In genomic region chr2:218745160-218745558, GRCh38 we compare ENCODE assay signal across 11 cellular contexts. TPM values are rescaled to one million over a fixed set of nuclear protein-coding genes. Genes with fewer than 3 reads are reported as not detected.
A peak's percentile ranks its signal among the peaks of the same experiment; 100 is the strongest.
DNase-seq lines count a peak whose midpoint lies in the region; ATAC-seq and TF ChIP-seq lines count a peak whose summit lies in the region.
"Had no signal": no experiment of that assay in that cellular context is flagged by ENCODE, and none has a peak within 500 bp of the region (broad histone marks: within the 10 kb centered on the region; RNA-seq: fewer than 3 reads in every experiment).

No MANE protein-coding gene starts in this region.

- H3K27me3 Mint-ChIP-seq in chondrocyte (ENCODE audit: low read depth): no peaks in the 10 kb centered on the region
- H3K27me3 Mint-ChIP-seq in naive thymus-derived CD4-positive, alpha-beta T cell: no peaks in the 10 kb centered on the region

- DNase-seq in EH (ENCODE audit: low read depth): peak; percentile 6
- DNase-seq in NOMO-1 (lab: John Stamatoyannopoulos, UW; ENCODE audit: unreplicated experiment in 2 of 2): peak; percentile 77 to 88
- DNase-seq in chondrocyte (ENCODE audit: low spot score): no peak
- DNase-seq in naive thymus-derived CD4-positive, alpha-beta T cell: no peak
- DNase-seq in NCI-H345 treated with DMSO at 0.1 percent for 48 hours (lab: John Stamatoyannopoulos, UW; ENCODE audit: unreplicated experiment): no peak
- no peak for DNase-seq in colonic mucosa
- no peak for DNase-seq in NCI-H2107 treated with DMSO at 0.1 percent for 48 hours (lab: John Stamatoyannopoulos, UW; ENCODE audit: unreplicated experiment)
- DNase-seq: CD8-positive, alpha-beta T cell; NCI-H146; ovary had no signal

- H3K27ac ChIP-seq in naive thymus-derived CD4-positive, alpha-beta T cell (ENCODE audit: low read depth, low read length): no peak overlapping the region
- no peak overlapping the region for H3K27ac ChIP-seq in colonic mucosa
- H3K27ac ChIP-seq: ovary had no signal

- CTCF ChIA-PET in naive thymus-derived CD4-positive, alpha-beta T cell (lab: Charles Lee): no interaction called here

- peaks cover 5 to 63% (median 20%) of the 10 kb centered on the region in 3 experiments for H3K36me3 ChIP-seq in naive thymus-derived CD4-positive, alpha-beta T cell (ENCODE audit: control insufficient read depth in 2 of 3, insufficient read depth in 3 of 3, low read length in 3 of 3)
- H3K36me3 ChIP-seq in colonic mucosa: no peaks in the 10 kb centered on the region
- H3K36me3 ChIP-seq: ovary had no signal

- H3K4me1 Mint-ChIP-seq in chondrocyte (ENCODE audit: low read depth): peaks cover 14% of the 10 kb centered on the region
- H3K4me1 Mint-ChIP-seq in naive thymus-derived CD4-positive, alpha-beta T cell: peaks cover 0 to 6% (median 0%) of the 10 kb centered on the region in 7 donors

- POLR2A ChIA-PET in naive thymus-derived CD4-positive, alpha-beta T cell (lab: Charles Lee): no interaction called here

- ATAC-seq in naive thymus-derived CD4-positive, alpha-beta T cell: peak; percentile 82
- ATAC-seq in GM18519 (IDR thresholded peaks at IDR 0.05; ENCODE audit: low FRiP score, unreplicated experiment): no peak
- ATAC-seq: CD8-positive, alpha-beta T cell had no signal

- H3K4me1 ChIP-seq in naive thymus-derived CD4-positive, alpha-beta T cell (ENCODE audit: control insufficient read depth in 2 of 2, insufficient read depth in 2 of 2, low read length in 2 of 2): no peaks in the 10 kb centered on the region
- no peaks in the 10 kb centered on the region for H3K4me1 ChIP-seq in colonic mucosa

- H3K4me3 Mint-ChIP-seq in chondrocyte (ENCODE audit: unreplicated experiment): no peak overlapping the region
- no peak overlapping the region for H3K4me3 Mint-ChIP-seq in naive thymus-derived CD4-positive, alpha-beta T cell
- H3K4me3 Mint-ChIP-seq: CD8-positive, alpha-beta T cell had no signal

- no peaks in the 10 kb centered on the region for H3K9me3 Mint-ChIP-seq in chondrocyte (ENCODE audit: low read depth)
- no peaks in the 10 kb centered on the region for H3K9me3 Mint-ChIP-seq in naive thymus-derived CD4-positive, alpha-beta T cell
- H3K9me3 Mint-ChIP-seq: CD8-positive, alpha-beta T cell had no signal

- peaks cover 47% of the 10 kb centered on the region for H3K36me3 Mint-ChIP-seq in chondrocyte (ENCODE audit: low read depth)
- peaks cover 15 to 75% (median 46%) of the 10 kb centered on the region in 5 donors for H3K36me3 Mint-ChIP-seq in naive thymus-derived CD4-positive, alpha-beta T cell

- H3K27me3 ChIP-seq in naive thymus-derived CD4-positive, alpha-beta T cell (ENCODE audit: control insufficient read depth in 2 of 2, insufficient read depth in 2 of 2, low read length in 2 of 2): no peaks in the 10 kb centered on the region
- no peaks in the 10 kb centered on the region for H3K27me3 ChIP-seq in colonic mucosa
- H3K27me3 ChIP-seq: ovary had no signal

- H3K9me3 ChIP-seq in naive thymus-derived CD4-positive, alpha-beta T cell (ENCODE audit: control insufficient read depth in 2 of 3, low read length in 3 of 3): no peaks in the 10 kb centered on the region
- no peaks in the 10 kb centered on the region for H3K9me3 ChIP-seq in colonic mucosa
- H3K9me3 ChIP-seq: ovary had no signal

- H3K4me3 ChIP-seq in naive thymus-derived CD4-positive, alpha-beta T cell (ENCODE audit: low read length): no peak overlapping the region
- H3K4me3 ChIP-seq in colonic mucosa: no peak overlapping the region
- H3K4me3 ChIP-seq: ovary had no signal

- H3K27ac Mint-ChIP-seq in chondrocyte (ENCODE audit: unreplicated experiment): peak overlapping the region; percentile 45
- H3K27ac Mint-ChIP-seq in naive thymus-derived CD4-positive, alpha-beta T cell: no peak overlapping the region
- H3K27ac Mint-ChIP-seq: CD8-positive, alpha-beta T cell had no signal

- H3K9ac ChIP-seq in colonic mucosa (ENCODE audit: low read depth in 2 of 2, low read length in 2 of 2): no peak overlapping the region

- intact Hi-C loops in naive thymus-derived CD4-positive, alpha-beta T cell (cut with micrococcal nuclease): no loop called here
- intact Hi-C loops in colonic mucosa (cut with DNase I): no loop called here

- no peak for TF ChIP-seq CTCF in chondrocyte (IDR thresholded peaks at IDR 0.05)
- TF ChIP-seq CTCF in colonic mucosa (IDR thresholded peaks at IDR 0.05): no peak

RNA-seq across cellular contexts. Expression of gene TTLL4, which starts 34.5 kb away (rescaled TPM):
- 20.3 to 21.3 TPM (median 20.7 TPM) in 3 replicates for total RNA-seq in chondrocyte
- 10 to 100 TPM; 18.7 to 35.8 (median 21.2) TPM for total RNA-seq in naive thymus-derived CD4-positive, alpha-beta T cell
- 1 to 10 TPM; 3.6 to 9.8 TPM for polyA plus RNA-seq in naive thymus-derived CD4-positive, alpha-beta T cell
- 10 to 100 TPM; 27.5 to 36.7 TPM for total RNA-seq in colonic mucosa

RNA-seq across cellular contexts. Expression of gene CYP27A1, which starts 36.8 kb away (rescaled TPM):
- 1.7 to 5.2 TPM (median 4.7 TPM) in 3 replicates for total RNA-seq in chondrocyte
- total RNA-seq in naive thymus-derived CD4-positive, alpha-beta T cell: 10 to 100 TPM in 1 of 5 experiments, 1 to 10 TPM in 3, under 1 TPM in 1; 0.19 to 10.6 (median 3.9) TPM
- polyA plus RNA-seq in naive thymus-derived CD4-positive, alpha-beta T cell: under 1 TPM in 1 of 2 donors, not detected in 1; 0.09 TPM
- total RNA-seq in colonic mucosa: 10 to 100 TPM; 21.7 to 54.0 TPM
- total RNA-seq: CD8-positive, alpha-beta T cell had no signal

Comparison
In these comparisons a context has a peak if more than half of its experiments do, and no peak if none do; other contexts are left out.
1. DNase-seq: peak in EH (single experiment) and NOMO-1 (2 of 2); none in chondrocyte (single experiment), naive thymus-derived CD4-positive, alpha-beta T cell (0 of 9), NCI-H345 treated with DMSO at 0.1 percent for 48 hours (single experiment), colonic mucosa (single experiment) and NCI-H2107 treated with DMSO at 0.1 percent for 48 hours (single experiment).